1 cellular context compared by ENCODE assay signal in the genomic region with DNA sequence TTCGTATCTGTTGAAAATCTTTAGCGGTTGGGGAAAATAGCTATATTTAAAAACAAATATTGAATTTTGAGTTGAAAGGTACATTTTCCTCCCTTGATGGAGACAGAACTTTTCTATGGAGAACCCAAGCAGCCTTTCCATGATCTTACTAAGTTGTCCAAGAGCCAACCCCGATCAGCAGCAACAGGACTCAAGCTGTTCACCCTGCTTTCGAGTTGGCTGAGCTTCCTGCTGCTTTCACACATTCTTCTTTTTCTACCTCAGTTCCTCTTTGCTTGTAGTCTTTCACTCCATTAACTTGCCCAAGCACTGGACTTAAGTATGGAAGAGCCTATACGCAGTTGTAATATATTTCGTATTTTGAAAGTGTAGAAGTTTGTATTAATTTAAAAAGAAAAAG.
TF ChIP-seq lines count a peak whose summit lies in the region.

No MANE protein-coding gene starts in this region.

TF ChIP-seq in WTC11, 78 proteins besides CTCF, POLR2A, EP300 and RAD21 (continued from another document):
- TF ChIP-seq, protein P1, sequence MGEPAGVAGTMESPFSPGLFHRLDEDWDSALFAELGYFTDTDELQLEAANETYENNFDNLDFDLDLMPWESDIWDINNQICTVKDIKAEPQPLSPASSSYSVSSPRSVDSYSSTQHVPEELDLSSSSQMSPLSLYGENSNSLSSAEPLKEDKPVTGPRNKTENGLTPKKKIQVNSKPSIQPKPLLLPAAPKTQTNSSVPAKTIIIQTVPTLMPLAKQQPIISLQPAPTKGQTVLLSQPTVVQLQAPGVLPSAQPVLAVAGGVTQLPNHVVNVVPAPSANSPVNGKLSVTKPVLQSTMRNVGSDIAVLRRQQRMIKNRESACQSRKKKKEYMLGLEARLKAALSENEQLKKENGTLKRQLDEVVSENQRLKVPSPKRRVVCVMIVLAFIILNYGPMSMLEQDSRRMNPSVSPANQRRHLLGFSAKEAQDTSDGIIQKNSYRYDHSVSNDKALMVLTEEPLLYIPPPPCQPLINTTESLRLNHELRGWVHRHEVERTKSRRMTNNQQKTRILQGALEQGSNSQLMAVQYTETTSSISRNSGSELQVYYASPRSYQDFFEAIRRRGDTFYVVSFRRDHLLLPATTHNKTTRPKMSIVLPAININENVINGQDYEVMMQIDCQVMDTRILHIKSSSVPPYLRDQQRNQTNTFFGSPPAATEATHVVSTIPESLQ (CRISPR knock-in tag; IDR thresholded peaks at IDR 0.05), result no peak
- TF ChIP-seq, protein P2, sequence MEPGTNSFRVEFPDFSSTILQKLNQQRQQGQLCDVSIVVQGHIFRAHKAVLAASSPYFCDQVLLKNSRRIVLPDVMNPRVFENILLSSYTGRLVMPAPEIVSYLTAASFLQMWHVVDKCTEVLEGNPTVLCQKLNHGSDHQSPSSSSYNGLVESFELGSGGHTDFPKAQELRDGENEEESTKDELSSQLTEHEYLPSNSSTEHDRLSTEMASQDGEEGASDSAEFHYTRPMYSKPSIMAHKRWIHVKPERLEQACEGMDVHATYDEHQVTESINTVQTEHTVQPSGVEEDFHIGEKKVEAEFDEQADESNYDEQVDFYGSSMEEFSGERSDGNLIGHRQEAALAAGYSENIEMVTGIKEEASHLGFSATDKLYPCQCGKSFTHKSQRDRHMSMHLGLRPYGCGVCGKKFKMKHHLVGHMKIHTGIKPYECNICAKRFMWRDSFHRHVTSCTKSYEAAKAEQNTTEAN (CRISPR knock-in tag; IDR thresholded peaks at IDR 0.05), result no peak
- TF ChIP-seq RELA (CRISPR knock-in tag; IDR thresholded peaks at IDR 0.05; ENCODE audit: borderline replicate concordance) (no peak), JAZF1 (CRISPR knock-in tag; IDR thresholded peaks at IDR 0.05) (no peak), ZNF232 (CRISPR knock-in tag; IDR thresholded peaks at IDR 0.05) (no peak)
TF ChIP-seq in WTC11: peak in this region for 0.
